Comparison of ENCODE assay signal across 1 cellular context in the genomic region with DNA sequence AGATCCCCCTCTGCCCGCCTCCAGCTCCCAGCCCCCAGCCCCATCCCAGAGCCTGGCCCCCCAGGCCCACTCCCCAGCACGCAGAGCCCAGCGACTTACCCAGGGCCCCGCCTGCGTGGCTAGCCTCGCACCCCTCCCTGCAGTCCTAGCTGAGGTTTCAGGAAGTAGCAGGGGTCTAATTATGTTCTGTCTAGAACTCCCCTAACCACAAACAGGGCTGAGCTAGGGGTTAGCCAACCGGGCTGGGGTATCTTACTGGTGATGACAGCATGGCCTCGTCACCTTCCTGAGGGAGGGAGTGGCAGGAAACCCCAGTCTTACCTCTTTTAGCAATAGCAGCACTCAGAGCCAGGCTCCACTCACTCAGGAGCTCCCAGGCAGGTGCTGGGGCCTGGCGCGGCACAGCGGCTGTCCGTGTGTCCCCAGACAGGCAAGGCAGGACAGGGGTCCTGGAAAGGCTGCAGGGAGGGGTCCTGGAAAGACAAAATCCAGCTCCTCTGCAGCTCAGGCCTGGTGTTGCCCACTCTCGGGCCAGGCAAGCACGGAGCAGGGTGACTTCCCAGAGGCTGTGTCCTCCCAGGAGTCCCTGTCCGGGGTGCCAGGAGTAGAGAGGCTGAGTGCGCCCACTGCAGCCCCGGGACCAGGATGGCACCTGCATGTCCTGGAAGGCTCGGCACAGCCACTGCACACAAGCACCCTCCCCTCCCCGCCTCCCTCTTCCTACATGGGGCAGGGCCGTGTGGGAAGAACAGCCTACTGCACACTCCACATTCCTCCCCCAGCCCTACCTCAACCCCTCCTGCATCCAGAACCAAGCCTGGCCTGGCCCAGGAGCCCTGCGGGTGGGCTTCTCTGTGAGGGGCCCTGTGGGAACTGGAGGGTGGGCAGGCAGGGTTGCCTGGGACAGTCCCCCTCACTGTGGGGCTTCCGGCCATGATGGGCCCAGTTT.
TF ChIP-seq lines count a peak whose summit lies in the region.

A gene with protein sequence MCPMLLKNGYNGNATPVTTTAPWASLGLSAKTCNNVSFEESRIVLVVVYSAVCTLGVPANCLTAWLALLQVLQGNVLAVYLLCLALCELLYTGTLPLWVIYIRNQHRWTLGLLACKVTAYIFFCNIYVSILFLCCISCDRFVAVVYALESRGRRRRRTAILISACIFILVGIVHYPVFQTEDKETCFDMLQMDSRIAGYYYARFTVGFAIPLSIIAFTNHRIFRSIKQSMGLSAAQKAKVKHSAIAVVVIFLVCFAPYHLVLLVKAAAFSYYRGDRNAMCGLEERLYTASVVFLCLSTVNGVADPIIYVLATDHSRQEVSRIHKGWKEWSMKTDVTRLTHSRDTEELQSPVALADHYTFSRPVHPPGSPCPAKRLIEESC (minus strand): TSS at position 151 of the 949 bp plus-strand sequence. CDS start 10,010 bp downstream, outside the sequence.

TF ChIP-seq in IMR-90, 13 proteins besides CTCF, POLR2A, EP300 and RAD21:
- TF ChIP-seq SMC3 (IDR thresholded peaks at IDR 0.05; ENCODE audit: low read depth, low read length): no peak
- TF ChIP-seq BHLHE40 (IDR thresholded peaks at IDR 0.05; ENCODE audit: low read depth, low read length): no peak
- no peak for TF ChIP-seq NFE2L2 (IDR thresholded peaks at IDR 0.05; ENCODE audit: low read depth, low read length)
- TF ChIP-seq CEBPB (IDR thresholded peaks at IDR 0.05; ENCODE audit: low read depth, low read length): no peak
- no peak for TF ChIP-seq RCOR1 (IDR thresholded peaks at IDR 0.05; ENCODE audit: insufficient replicate concordance, low read length)
- TF ChIP-seq RFX5 (IDR thresholded peaks at IDR 0.05; ENCODE audit: low read depth, low read length): no peak
- TF ChIP-seq, protein P1, sequence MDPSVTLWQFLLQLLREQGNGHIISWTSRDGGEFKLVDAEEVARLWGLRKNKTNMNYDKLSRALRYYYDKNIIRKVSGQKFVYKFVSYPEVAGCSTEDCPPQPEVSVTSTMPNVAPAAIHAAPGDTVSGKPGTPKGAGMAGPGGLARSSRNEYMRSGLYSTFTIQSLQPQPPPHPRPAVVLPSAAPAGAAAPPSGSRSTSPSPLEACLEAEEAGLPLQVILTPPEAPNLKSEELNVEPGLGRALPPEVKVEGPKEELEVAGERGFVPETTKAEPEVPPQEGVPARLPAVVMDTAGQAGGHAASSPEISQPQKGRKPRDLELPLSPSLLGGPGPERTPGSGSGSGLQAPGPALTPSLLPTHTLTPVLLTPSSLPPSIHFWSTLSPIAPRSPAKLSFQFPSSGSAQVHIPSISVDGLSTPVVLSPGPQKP (IDR thresholded peaks at IDR 0.05; ENCODE audit: borderline replicate concordance, low read depth, low read length): no peak
- TF ChIP-seq MAZ (IDR thresholded peaks at IDR 0.05; ENCODE audit: borderline replicate concordance, low read depth, low read length): no peak
- no peak for TF ChIP-seq FOS (IDR thresholded peaks at IDR 0.05; ENCODE audit: low read depth, low read length)
- TF ChIP-seq, protein P2, sequence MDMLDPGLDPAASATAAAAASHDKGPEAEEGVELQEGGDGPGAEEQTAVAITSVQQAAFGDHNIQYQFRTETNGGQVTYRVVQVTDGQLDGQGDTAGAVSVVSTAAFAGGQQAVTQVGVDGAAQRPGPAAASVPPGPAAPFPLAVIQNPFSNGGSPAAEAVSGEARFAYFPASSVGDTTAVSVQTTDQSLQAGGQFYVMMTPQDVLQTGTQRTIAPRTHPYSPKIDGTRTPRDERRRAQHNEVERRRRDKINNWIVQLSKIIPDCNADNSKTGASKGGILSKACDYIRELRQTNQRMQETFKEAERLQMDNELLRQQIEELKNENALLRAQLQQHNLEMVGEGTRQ (IDR thresholded peaks at IDR 0.05; ENCODE audit: low read depth, low read length): no peak
- TF ChIP-seq CHD1 (IDR thresholded peaks at IDR 0.05; ENCODE audit: low read depth, low read length): no peak
- no peak for TF ChIP-seq MAFK (IDR thresholded peaks at IDR 0.05; ENCODE audit: low read depth, low read length)
- no peak for TF ChIP-seq MXI1 (IDR thresholded peaks at IDR 0.05; ENCODE audit: borderline replicate concordance, low read depth, low read length)
